8 cellular contexts compared by ENCODE assay signal in genomic region chr16:86044241-86044671, GRCh38.
DNase-seq lines count a peak whose midpoint lies in the region; ATAC-seq and TF ChIP-seq lines count a peak whose summit lies in the region.

No MANE protein-coding gene starts in this region.

- no peak for TF ChIP-seq EP300 in esophagus muscularis mucosa (IDR thresholded peaks at IDR 0.05)

- DNase-seq in AG20443 (ENCODE audit: low spot score) (peak; percentile 70), HCEC 1CT (peak; percentile 22), WERI-Rb-1 (peak; percentile 43), esophagus muscularis mucosa (ENCODE audit: extremely low spot score) (no peak), osteocyte (ENCODE audit: extremely low spot score, unreplicated experiment) (no peak), activated gamma-delta T cell treated with Interleukin-2 at 50 U/mL for 16 hours (no peak)

- no peaks in the 10 kb centered on the region for H3K4me1 Mint-ChIP-seq in osteocyte (ENCODE audit: unreplicated experiment)

- H3K9me3 Mint-ChIP-seq in osteocyte (ENCODE audit: unreplicated experiment) = no peaks in the 10 kb centered on the region

- no peak overlapping the region for H3K27ac Mint-ChIP-seq in osteocyte (ENCODE audit: unreplicated experiment)

- H3K9me3 ChIP-seq in WERI-Rb-1 (ENCODE audit: severe bottlenecking) = no peaks in the 10 kb centered on the region
- no peaks in the 10 kb centered on the region for H3K9me3 ChIP-seq in esophagus muscularis mucosa

- TF ChIP-seq CTCF in WERI-Rb-1 (IDR thresholded peaks at IDR 0.05; ENCODE audit: low read depth, low read length) (peak; percentile 73), esophagus muscularis mucosa (IDR thresholded peaks at IDR 0.05) (peak; percentile 39 to 56 (median 52)), osteocyte (IDR thresholded peaks at IDR 0.05) (peak; percentile 42)

- 51% methylated on average over 5 of the region's 11 CpGs for whole genome bisulfite sequencing in esophagus muscularis mucosa

- ATAC-seq in HG02623 (IDR thresholded peaks at IDR 0.05; ENCODE audit: unreplicated experiment) = no peak
- no peak for ATAC-seq in GM19351 (IDR thresholded peaks at IDR 0.05; ENCODE audit: unreplicated experiment)

- H3K4me1 ChIP-seq in esophagus muscularis mucosa = no peaks in the 10 kb centered on the region

- peaks cover 42% of the 10 kb centered on the region for H3K27me3 Mint-ChIP-seq in osteocyte (ENCODE audit: unreplicated experiment)

- H3K36me3 ChIP-seq in WERI-Rb-1 (no peaks in the 10 kb centered on the region), esophagus muscularis mucosa (no peaks in the 10 kb centered on the region)

- H3K36me3 Mint-ChIP-seq in osteocyte (ENCODE audit: unreplicated experiment) = no peaks in the 10 kb centered on the region

- no peak for TF ChIP-seq POLR2A in esophagus muscularis mucosa (IDR thresholded peaks at IDR 0.05; ENCODE audit: low read depth)

- H3K4me3 Mint-ChIP-seq in osteocyte (ENCODE audit: unreplicated experiment) = no peak overlapping the region

- no peaks in the 10 kb centered on the region for H3K27me3 ChIP-seq in WERI-Rb-1 (ENCODE audit: insufficient read depth, low read depth, severe bottlenecking)
- peaks cover 0 to 7% (median 0%) of the 10 kb centered on the region in 4 donors for H3K27me3 ChIP-seq in esophagus muscularis mucosa

- H3K27ac ChIP-seq in WERI-Rb-1 = no peak overlapping the region
- no peak overlapping the region for H3K27ac ChIP-seq in esophagus muscularis mucosa (replicated peaks in 1 of 4)

- intact Hi-C loops in esophagus muscularis mucosa (cut with DNase I) = no loop called here

- H3K4me3 ChIP-seq in WERI-Rb-1 (ENCODE audit: low read depth, low read length) = no peak overlapping the region
- no peak overlapping the region for H3K4me3 ChIP-seq in esophagus muscularis mucosa

Comparison
In these comparisons a context has a peak if more than half of its experiments do, and no peak if none do; other contexts are left out.
1. DNase-seq: peak in AG20443 (single experiment), HCEC 1CT (single experiment) and WERI-Rb-1 (single experiment); none in esophagus muscularis mucosa (single experiment), osteocyte (single experiment) and activated gamma-delta T cell treated with Interleukin-2 at 50 U/mL for 16 hours (single experiment).
2. Peak in every context shown above with its lines, with median percentiles within 50 percentile points of each other: CTCF ChIP-seq.